Comparison of ENCODE assay signal across 8 cellular contexts in genomic region chr4:56799824-56800756, GRCh38. TPM values are rescaled to one million over a fixed set of nuclear protein-coding genes. Genes with fewer than 3 reads are reported as not detected.
DNase-seq lines count a peak whose midpoint lies in the region; ATAC-seq, FAIRE-seq and TF ChIP-seq lines count a peak whose summit lies in the region.

No MANE protein-coding gene starts in this region.

- POLR2A ChIA-PET in WTC11 (lab: Charles Lee): no interaction called here

- no peaks in the 10 kb centered on the region for H3K36me3 Mint-ChIP-seq in WTC11

- peak; percentile 60 for TF ChIP-seq CTCF in WTC11 (IDR thresholded peaks at IDR 0.05)

- H3K27ac Mint-ChIP-seq in WTC11: peak overlapping the region; percentile 36; the same call in 1 of the 2 replicates

- H3K27me3 Mint-ChIP-seq in WTC11 (ENCODE audit: low read depth): peaks cover 17% of the 10 kb centered on the region

- in situ Hi-C loops in ACHN (cut with HindIII; ENCODE audit: low pct_ligation_motif_present, low pct_unique_long_range_greater_than_20kb, low sequenced_read_pairs): no loop called here

- peak; percentile 93 for FAIRE-seq in islet of Langerhans (lab: Jason Lieb, UNC)

- H3K4me1 Mint-ChIP-seq in WTC11: peaks cover 3% of the 10 kb centered on the region; the same call in 1 of the 2 replicates

- CTCF ChIA-PET in WTC11 (lab: Charles Lee): interaction anchor here (0.6 to 1.9 kb wide), 26 partner anchors 11 to 255 kb away, joined by 3 to 20 read pairs (median 4); partner anchors contain the start of gene SPINK2

- DNase-seq in ACHN (peak; percentile 73), NCI-H2196 treated with DMSO at 0.1 percent for 48 hours (lab: John Stamatoyannopoulos, UW; ENCODE audit: unreplicated experiment) (peak; percentile 2), WTC11 (ENCODE audit: low spot score) (peak; percentile 85)
- DNase-seq in central memory CD4-positive, alpha-beta T cell: peak; percentile 74
- peak; percentile 76 for DNase-seq in stimulated activated CD4-positive, alpha-beta T cell treated with anti-CD3 and anti-CD28 coated beads, Interleukin-12 subunit alpha, Interleukin-12 subunit beta, amount 100 ng/mL, for 4 hours

- ATAC-seq in GM18861 (IDR thresholded peaks at IDR 0.05; ENCODE audit: unreplicated experiment) (peak; percentile 93), HG03135 (IDR thresholded peaks at IDR 0.05; ENCODE audit: unreplicated experiment) (peak; percentile 95), WTC11 (peak; percentile 95)

- H3K9me3 Mint-ChIP-seq in WTC11: no peaks in the 10 kb centered on the region; the same call in 1 of the 2 replicates

- peak overlapping the region; percentile 82 for H3K4me3 Mint-ChIP-seq in WTC11

TF ChIP-seq in WTC11, 78 proteins besides CTCF, POLR2A, EP300 and RAD21:
- 0 out of 2 replicates have a peak, but pooled peaks have one; percentile 47 for TF ChIP-seq HMGXB4 (CRISPR knock-in tag; IDR thresholded peaks at IDR 0.05)
- TF ChIP-seq ATF1 (CRISPR knock-in tag; IDR thresholded peaks at IDR 0.05): no peak

RNA-seq across cellular contexts. Expression of gene SPINK2, which starts 21.4 kb away (rescaled TPM):
- total RNA-seq in WTC11 (2021): 0.92 to 1.6 TPM (median 1.3 TPM) in 3 replicates

Comparison
In these comparisons a context has a peak if more than half of its experiments do, and no peak if none do; other contexts are left out.
1. Peak in every context shown above with its lines: DNase-seq and ATAC-seq.
2. DNase-seq: peak in every context shown above with its lines; median percentile 85 in WTC11; 76 in stimulated activated CD4-positive, alpha-beta T cell treated with anti-CD3 and anti-CD28 coated beads, Interleukin-12 subunit alpha, Interleukin-12 subunit beta, amount 100 ng/mL, for 4 hours; 74 in central memory CD4-positive, alpha-beta T cell; 73 in ACHN; 2 in NCI-H2196 treated with DMSO at 0.1 percent for 48 hours.